10 cellular contexts compared by ENCODE assay signal in the genomic region with DNA sequence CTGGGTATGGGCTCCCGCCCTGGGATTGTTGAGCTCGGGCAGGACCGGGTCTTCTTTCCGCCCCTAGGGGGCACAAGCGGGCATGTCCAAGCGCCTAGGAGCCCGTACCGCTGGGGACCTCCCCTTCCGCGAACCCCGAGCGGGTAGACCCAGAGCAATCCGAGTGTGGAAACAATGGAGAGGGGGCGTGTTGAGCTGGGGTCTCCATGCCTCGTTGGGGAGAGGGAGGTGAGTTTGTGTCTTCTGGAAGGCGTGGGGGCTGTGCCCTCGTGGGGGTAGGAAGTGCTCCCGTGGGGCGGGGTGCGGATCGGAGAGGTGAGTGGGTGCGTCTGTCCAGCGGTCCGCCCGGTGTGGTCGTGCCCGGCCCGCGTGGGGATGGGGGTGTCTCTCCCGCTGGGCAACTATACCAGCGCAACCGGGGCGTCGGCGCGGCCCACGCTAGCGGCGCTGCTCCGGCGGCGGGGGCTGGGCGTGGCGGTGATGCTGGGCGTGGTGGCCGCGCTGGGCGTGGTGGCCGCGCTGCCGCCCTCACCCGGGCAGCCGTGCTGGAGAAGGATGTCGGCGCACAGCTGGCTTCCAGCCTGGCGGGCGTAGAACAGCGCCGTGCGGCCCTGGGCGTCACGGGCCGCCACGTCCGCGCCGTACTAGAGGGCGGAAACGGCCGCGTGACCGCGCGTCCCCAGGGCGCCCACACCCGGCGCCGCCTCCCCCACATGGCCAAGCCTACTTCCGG. TPM values are rescaled to one million over a fixed set of nuclear protein-coding genes. Genes with fewer than 3 reads are reported as not detected.
A peak's percentile ranks its signal among the peaks of the same experiment; 100 is the strongest.
DNase-seq lines count a peak whose midpoint lies in the region; ATAC-seq, FAIRE-seq and TF ChIP-seq lines count a peak whose summit lies in the region.
"Had no signal": no experiment of that assay in that cellular context is flagged by ENCODE, and none has a peak within 500 bp of the region (broad histone marks: within the 10 kb centered on the region; RNA-seq: fewer than 3 reads in every experiment).

No MANE protein-coding gene starts in this region.

- peaks cover 34% of the 10 kb centered on the region for H3K36me3 Mint-ChIP-seq in activated CD4-positive, alpha-beta T cell treated with anti-CD3 and anti-CD28 coated beads for 36 hours (ENCODE audit: low read depth)

- H3K27ac ChIP-seq in WERI-Rb-1 (peak overlapping the region; percentile 76), esophagus squamous epithelium (peak overlapping the region; percentile 77 to 88 (median 84)), mucosa of rectum (ENCODE audit: low read depth in 2 of 2, low read length in 2 of 2) (peak overlapping the region; percentile 55 to 65)
- H3K27ac ChIP-seq: BLaER1 treated with 17β-estradiol and CSF1 and Interleukin-3, amounts not matched to agents 10 nM and 100 nM had no signal

- intact Hi-C loops in activated CD4-positive, alpha-beta T cell treated with anti-CD3 and anti-CD28 coated beads for 36 hours (cut with DNase I, micrococcal nuclease) = no loop called here
- intact Hi-C loops in esophagus squamous epithelium (cut with DNase I) = no loop called here

- no peaks in the 10 kb centered on the region for H3K4me1 Mint-ChIP-seq in activated CD4-positive, alpha-beta T cell treated with anti-CD3 and anti-CD28 coated beads for 36 hours

- WGBS in esophagus squamous epithelium, 2 donors = 21 to 37% methylated on average over 3 to 46 of the region's 79 CpGs

- TF ChIP-seq CTCF in WERI-Rb-1 (IDR thresholded peaks at IDR 0.05; ENCODE audit: low read depth, low read length) (peak; percentile 94), esophagus squamous epithelium (IDR thresholded peaks at IDR 0.05) (peak; percentile 43 to 83 (median 70))

- H3K27me3 Mint-ChIP-seq in activated CD4-positive, alpha-beta T cell treated with anti-CD3 and anti-CD28 coated beads for 36 hours = no peaks in the 10 kb centered on the region

- H3K36me3 ChIP-seq in WERI-Rb-1 (peaks cover 13% of the 10 kb centered on the region), esophagus squamous epithelium (peaks cover 0 to 18% (median 5%) of the 10 kb centered on the region in 3 donors), mucosa of rectum (ENCODE audit: control insufficient read depth in 2 of 2, insufficient read depth in 2 of 2, low read length in 2 of 2) (peaks cover under 1 to 14% of the 10 kb centered on the region in 2 donors)

- H3K9ac ChIP-seq in mucosa of rectum (ENCODE audit: low read depth in 1 of 2, low read length in 2 of 2) = peak overlapping the region; percentile 56 to 65
- H3K9ac ChIP-seq: BLaER1 treated with 17β-estradiol and CSF1 and Interleukin-3, amounts not matched to agents 10 nM and 100 nM had no signal

- no peak overlapping the region for H3K4me3 Mint-ChIP-seq in activated CD4-positive, alpha-beta T cell treated with anti-CD3 and anti-CD28 coated beads for 36 hours

- H3K9me3 ChIP-seq in WERI-Rb-1 (ENCODE audit: severe bottlenecking) (no peaks in the 10 kb centered on the region), esophagus squamous epithelium (no peaks in the 10 kb centered on the region), mucosa of rectum (ENCODE audit: control insufficient read depth in 2 of 2, low read length in 2 of 2) (no peaks in the 10 kb centered on the region)

- H3K27ac Mint-ChIP-seq in activated CD4-positive, alpha-beta T cell treated with anti-CD3 and anti-CD28 coated beads for 36 hours = no peak overlapping the region

- peak; percentile 61 for FAIRE-seq in urothelium cell line (lab: Jason Lieb, UNC)
- FAIRE-seq: colon had no signal

- peak; percentile 45 for ATAC-seq in activated CD4-positive, alpha-beta T cell treated with anti-CD3 and anti-CD28 coated beads for 36 hours
- ATAC-seq in GM21737 (IDR thresholded peaks at IDR 0.05; ENCODE audit: unreplicated experiment) = no peak

- H3K4me3 ChIP-seq in WERI-Rb-1 (ENCODE audit: low read depth, low read length) = peak overlapping the region; percentile 52
- H3K4me3 ChIP-seq in esophagus squamous epithelium = peak overlapping the region; percentile 63 to 86 (median 67)
- peak overlapping the region; percentile 73 to 78 for H3K4me3 ChIP-seq in mucosa of rectum (ENCODE audit: low read length in 2 of 2)
- H3K4me3 ChIP-seq: BLaER1 treated with 17β-estradiol and CSF1 and Interleukin-3, amounts not matched to agents 10 nM and 100 nM had no signal

- POLR2A ChIA-PET in activated CD4-positive, alpha-beta T cell treated with anti-CD3 and anti-CD28 coated beads for 36 hours (lab: Charles Lee) = no interaction called here

- H3K27me3 ChIP-seq in WERI-Rb-1 (ENCODE audit: insufficient read depth, low read depth, severe bottlenecking) (no peaks in the 10 kb centered on the region), esophagus squamous epithelium (peaks cover 0 to 7% (median 0%) of the 10 kb centered on the region in 4 donors), mucosa of rectum (ENCODE audit: control insufficient read depth in 2 of 2, insufficient read depth in 2 of 2, low read length in 2 of 2) (peaks cover 7 to 15% of the 10 kb centered on the region in 2 donors)
- H3K27me3 ChIP-seq: BLaER1 treated with 17β-estradiol and CSF1 and Interleukin-3, amounts not matched to agents 10 nM and 100 nM had no signal

- peak; percentile 59 for DNase-seq in activated CD4-positive, alpha-beta T cell treated with anti-CD3 and anti-CD28 coated beads for 36 hours
- no peak for DNase-seq in activated CD4-positive, alpha-beta T cell treated with anti-CD3 and anti-CD28 coated beads for 1 hour
- peak; percentile 91 for DNase-seq in NCI-H146 (lab: John Stamatoyannopoulos, UW)
- DNase-seq in WERI-Rb-1 = peak; percentile 93
- peak; percentile 21 for DNase-seq in esophagus squamous epithelium (lab: John Stamatoyannopoulos, UW)
- DNase-seq in urothelium cell line (ENCODE audit: low spot score) = peak; percentile 94

- CTCF ChIA-PET in activated CD4-positive, alpha-beta T cell treated with anti-CD3 and anti-CD28 coated beads for 36 hours (lab: Charles Lee) = interaction anchor here (0.7 to 1.6 kb wide), 5 partner anchors 9 to 30 kb away, joined by 3 to 7 read pairs (median 5); no protein-coding TSS in a partner anchor

- TF ChIP-seq POLR2A in esophagus squamous epithelium (IDR thresholded peaks at IDR 0.05) = peak in 1 of 4 donors; percentile 30

- H3K4me1 ChIP-seq in esophagus squamous epithelium (peaks cover 8 to 26% (median 15%) of the 10 kb centered on the region in 3 donors), mucosa of rectum (ENCODE audit: control insufficient read depth in 2 of 2, insufficient read depth in 2 of 2, low read length in 2 of 2) (peaks cover 0 to 6% of the 10 kb centered on the region in 2 donors)

- H3K9me3 Mint-ChIP-seq in activated CD4-positive, alpha-beta T cell treated with anti-CD3 and anti-CD28 coated beads for 36 hours (ENCODE audit: low read depth) = no peaks in the 10 kb centered on the region

RNA-seq across cellular contexts. Expression of a gene that starts 12.2 kb away (rescaled TPM):
- total RNA-seq in activated CD4-positive, alpha-beta T cell treated with anti-CD3 and anti-CD28 coated beads for 36 hours = 10 to 100 TPM; 28.0 to 46.9 TPM
- total RNA-seq in esophagus squamous epithelium = 1 to 10 TPM in 3 of 4 donors, under 1 TPM in 1; 0.88 to 2.3 (median 1.3) TPM

RNA-seq across cellular contexts. Expression of a gene that starts 18.5 kb away (rescaled TPM):
- 10 to 100 TPM; 13.6 to 15.9 TPM for total RNA-seq in activated CD4-positive, alpha-beta T cell treated with anti-CD3 and anti-CD28 coated beads for 36 hours
- total RNA-seq in esophagus squamous epithelium = 10 to 100 TPM; 37.2 to 62.5 (median 40.2) TPM

RNA-seq across cellular contexts. Expression of a gene that starts 25.8 kb away (rescaled TPM):
- total RNA-seq in activated CD4-positive, alpha-beta T cell treated with anti-CD3 and anti-CD28 coated beads for 36 hours = 100 to 1,000 TPM; 132 to 208 TPM
- total RNA-seq in esophagus squamous epithelium = 10 to 100 TPM; 42.8 to 96.9 (median 60.4) TPM

RNA-seq across cellular contexts. Expression of a gene that starts 28.6 kb away (rescaled TPM):
- total RNA-seq in activated CD4-positive, alpha-beta T cell treated with anti-CD3 and anti-CD28 coated beads for 36 hours = 10 to 100 TPM; 20.9 to 22.5 TPM
- 1 to 10 TPM; 3.6 to 8.4 (median 5.3) TPM for total RNA-seq in esophagus squamous epithelium

RNA-seq across cellular contexts. Expression of a gene that starts 32.4 kb away (rescaled TPM):
- 10 to 100 TPM; 61.7 to 63.2 TPM for total RNA-seq in activated CD4-positive, alpha-beta T cell treated with anti-CD3 and anti-CD28 coated beads for 36 hours
- 100 to 1,000 TPM; 151 to 231 (median 168) TPM for total RNA-seq in esophagus squamous epithelium

Comparison
In these comparisons a context has a peak if more than half of its experiments do, and no peak if none do; other contexts are left out.
1. RNA of a gene that starts 12.2 kb away (total RNA-seq): 28.0 to 46.9 TPM in activated CD4-positive, alpha-beta T cell treated with anti-CD3 and anti-CD28 coated beads for 36 hours; 0.88 to 2.3 TPM in esophagus squamous epithelium; every median in the first group is over 4 times any median in the second.
2. Peak in every context shown above with its lines, with median percentiles within 50 percentile points of each other: H3K27ac ChIP-seq and H3K4me3 ChIP-seq.